ENCODE assay signal across 1 cellular context in the genomic region with DNA sequence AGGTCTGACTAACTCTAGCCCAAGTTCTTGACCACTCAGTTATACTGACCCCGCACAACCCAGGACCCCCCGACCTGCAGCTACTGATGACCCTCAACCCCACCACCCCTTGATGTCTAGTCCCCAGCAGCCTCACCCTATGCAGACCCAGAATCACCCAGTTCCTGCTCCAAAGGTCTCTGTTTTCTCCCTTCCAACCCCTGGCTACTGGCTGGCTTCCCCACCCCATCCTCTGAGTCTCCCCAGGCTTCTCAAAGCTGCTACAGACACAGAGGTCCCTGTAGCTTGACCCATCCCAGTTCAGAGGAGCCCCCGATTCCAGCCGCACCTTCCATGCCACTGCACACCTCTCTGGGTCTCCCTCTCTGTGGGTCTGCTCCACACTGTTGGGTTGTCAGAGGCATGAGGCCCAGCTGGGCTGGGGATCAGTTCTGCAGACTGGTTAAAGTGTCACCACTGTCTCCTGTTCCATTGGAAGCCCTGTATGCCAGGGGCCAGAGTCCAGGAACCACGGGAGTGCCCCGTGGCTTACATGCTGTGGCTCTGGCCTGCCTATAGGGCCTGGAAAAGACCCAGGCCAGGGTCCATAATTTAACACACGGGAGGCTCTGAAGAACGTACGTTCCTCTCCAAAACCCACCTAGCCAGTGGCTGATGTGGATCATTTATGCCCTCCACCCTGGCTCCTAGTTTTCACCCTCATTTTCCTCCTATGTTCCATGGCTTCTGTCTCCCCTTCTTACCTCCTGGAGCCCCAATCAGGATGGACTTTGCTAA.
A peak's percentile ranks its signal among the peaks of the same experiment; 100 is the strongest.
TF ChIP-seq lines count a peak whose summit lies in the region.

No MANE protein-coding gene starts in this region.

TF ChIP-seq in HepG2, 621 proteins besides CTCF, POLR2A, EP300 and RAD21 (continued from another document and continues in another):
- TF ChIP-seq PBX2 (CRISPR knock-in tag; IDR thresholded peaks at IDR 0.05) (no peak), KDM6A (CRISPR knock-in tag; IDR thresholded peaks at IDR 0.05; ENCODE audit: low read depth) (peak; percentile 78), ZIK1 (CRISPR knock-in tag; IDR thresholded peaks at IDR 0.05; ENCODE audit: borderline replicate concordance, low read depth) (no peak; the same call in 1 of the 2 replicates), ZNF75D (CRISPR knock-in tag; IDR thresholded peaks at IDR 0.05; ENCODE audit: borderline replicate concordance) (no peak), ZNF3 (CRISPR knock-in tag; IDR thresholded peaks at IDR 0.05) (no peak; the same call in 1 of the 2 replicates), FLYWCH1 (CRISPR knock-in tag; IDR thresholded peaks at IDR 0.05) (no peak), GPBP1L1 (CRISPR knock-in tag; IDR thresholded peaks at IDR 0.05) (no peak), EED (CRISPR knock-in tag; IDR thresholded peaks at IDR 0.05) (no peak), AHR (CRISPR knock-in tag; IDR thresholded peaks at IDR 0.05) (peak; percentile 90; the same call in 1 of the 2 replicates), ELF4 (CRISPR knock-in tag; IDR thresholded peaks at IDR 0.05; ENCODE audit: borderline replicate concordance) (0 out of 2 replicates have a peak, but pooled peaks have one; percentile 27), ZNF564 (CRISPR knock-in tag; IDR thresholded peaks at IDR 0.05) (peak; percentile 79; the same call in 1 of the 2 replicates), ZNF558 (CRISPR knock-in tag; IDR thresholded peaks at IDR 0.05; ENCODE audit: borderline replicate concordance) (0 out of 2 replicates have a peak, but pooled peaks have one; percentile 40), NBN (conservative IDR thresholded peaks at IDR 0.05) (no peak), SETDB1 (CRISPR knock-in tag; IDR thresholded peaks at IDR 0.05; ENCODE audit: borderline replicate concordance) (no peak), JUN (CRISPR knock-in tag; IDR thresholded peaks at IDR 0.05) (peak; percentile 59; the same call in 1 of the 2 replicates), MAZ (IDR thresholded peaks at IDR 0.05; ENCODE audit: borderline replicate concordance, low read depth, low read length) (no peak), MAZ (CRISPR knock-in tag; IDR thresholded peaks at IDR 0.05; ENCODE audit: low read depth) (peak; percentile 64), NR1H2 (CRISPR knock-in tag; IDR thresholded peaks at IDR 0.05; ENCODE audit: borderline replicate concordance, low read depth) (no peak), POGZ (CRISPR knock-in tag; IDR thresholded peaks at IDR 0.05) (peak; percentile 77), ZNF878 (CRISPR knock-in tag; IDR thresholded peaks at IDR 0.05) (peak; percentile 87), KLF9 (CRISPR knock-in tag; IDR thresholded peaks at IDR 0.05; ENCODE audit: low read depth) (0 out of 2 replicates have a peak, but pooled peaks have one; percentile 43), SIX1 (CRISPR knock-in tag; IDR thresholded peaks at IDR 0.05; ENCODE audit: borderline replicate concordance) (peak; percentile 45; the same call in 1 of the 2 replicates), TFAP4 (IDR thresholded peaks at IDR 0.05; ENCODE audit: borderline replicate concordance, low read depth) (peak; percentile 96), ZBTB40 (IDR thresholded peaks at IDR 0.05) (no peak), ZBTB40 (CRISPR knock-in tag; IDR thresholded peaks at IDR 0.05) (peak; percentile 78)
- TF ChIP-seq, protein P1, sequence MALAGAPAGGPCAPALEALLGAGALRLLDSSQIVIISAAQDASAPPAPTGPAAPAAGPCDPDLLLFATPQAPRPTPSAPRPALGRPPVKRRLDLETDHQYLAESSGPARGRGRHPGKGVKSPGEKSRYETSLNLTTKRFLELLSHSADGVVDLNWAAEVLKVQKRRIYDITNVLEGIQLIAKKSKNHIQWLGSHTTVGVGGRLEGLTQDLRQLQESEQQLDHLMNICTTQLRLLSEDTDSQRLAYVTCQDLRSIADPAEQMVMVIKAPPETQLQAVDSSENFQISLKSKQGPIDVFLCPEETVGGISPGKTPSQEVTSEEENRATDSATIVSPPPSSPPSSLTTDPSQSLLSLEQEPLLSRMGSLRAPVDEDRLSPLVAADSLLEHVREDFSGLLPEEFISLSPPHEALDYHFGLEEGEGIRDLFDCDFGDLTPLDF (CRISPR knock-in tag; IDR thresholded peaks at IDR 0.05), result peak; percentile 53; the same call in 1 of the 2 replicates
- TF ChIP-seq, protein P2, sequence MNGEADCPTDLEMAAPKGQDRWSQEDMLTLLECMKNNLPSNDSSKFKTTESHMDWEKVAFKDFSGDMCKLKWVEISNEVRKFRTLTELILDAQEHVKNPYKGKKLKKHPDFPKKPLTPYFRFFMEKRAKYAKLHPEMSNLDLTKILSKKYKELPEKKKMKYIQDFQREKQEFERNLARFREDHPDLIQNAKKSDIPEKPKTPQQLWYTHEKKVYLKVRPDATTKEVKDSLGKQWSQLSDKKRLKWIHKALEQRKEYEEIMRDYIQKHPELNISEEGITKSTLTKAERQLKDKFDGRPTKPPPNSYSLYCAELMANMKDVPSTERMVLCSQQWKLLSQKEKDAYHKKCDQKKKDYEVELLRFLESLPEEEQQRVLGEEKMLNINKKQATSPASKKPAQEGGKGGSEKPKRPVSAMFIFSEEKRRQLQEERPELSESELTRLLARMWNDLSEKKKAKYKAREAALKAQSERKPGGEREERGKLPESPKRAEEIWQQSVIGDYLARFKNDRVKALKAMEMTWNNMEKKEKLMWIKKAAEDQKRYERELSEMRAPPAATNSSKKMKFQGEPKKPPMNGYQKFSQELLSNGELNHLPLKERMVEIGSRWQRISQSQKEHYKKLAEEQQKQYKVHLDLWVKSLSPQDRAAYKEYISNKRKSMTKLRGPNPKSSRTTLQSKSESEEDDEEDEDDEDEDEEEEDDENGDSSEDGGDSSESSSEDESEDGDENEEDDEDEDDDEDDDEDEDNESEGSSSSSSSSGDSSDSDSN (CRISPR knock-in tag; IDR thresholded peaks at IDR 0.05), result peak; percentile 82
- TF ChIP-seq, protein P3, sequence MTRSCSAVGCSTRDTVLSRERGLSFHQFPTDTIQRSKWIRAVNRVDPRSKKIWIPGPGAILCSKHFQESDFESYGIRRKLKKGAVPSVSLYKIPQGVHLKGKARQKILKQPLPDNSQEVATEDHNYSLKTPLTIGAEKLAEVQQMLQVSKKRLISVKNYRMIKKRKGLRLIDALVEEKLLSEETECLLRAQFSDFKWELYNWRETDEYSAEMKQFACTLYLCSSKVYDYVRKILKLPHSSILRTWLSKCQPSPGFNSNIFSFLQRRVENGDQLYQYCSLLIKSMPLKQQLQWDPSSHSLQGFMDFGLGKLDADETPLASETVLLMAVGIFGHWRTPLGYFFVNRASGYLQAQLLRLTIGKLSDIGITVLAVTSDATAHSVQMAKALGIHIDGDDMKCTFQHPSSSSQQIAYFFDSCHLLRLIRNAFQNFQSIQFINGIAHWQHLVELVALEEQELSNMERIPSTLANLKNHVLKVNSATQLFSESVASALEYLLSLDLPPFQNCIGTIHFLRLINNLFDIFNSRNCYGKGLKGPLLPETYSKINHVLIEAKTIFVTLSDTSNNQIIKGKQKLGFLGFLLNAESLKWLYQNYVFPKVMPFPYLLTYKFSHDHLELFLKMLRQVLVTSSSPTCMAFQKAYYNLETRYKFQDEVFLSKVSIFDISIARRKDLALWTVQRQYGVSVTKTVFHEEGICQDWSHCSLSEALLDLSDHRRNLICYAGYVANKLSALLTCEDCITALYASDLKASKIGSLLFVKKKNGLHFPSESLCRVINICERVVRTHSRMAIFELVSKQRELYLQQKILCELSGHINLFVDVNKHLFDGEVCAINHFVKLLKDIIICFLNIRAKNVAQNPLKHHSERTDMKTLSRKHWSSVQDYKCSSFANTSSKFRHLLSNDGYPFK (CRISPR knock-in tag; IDR thresholded peaks at IDR 0.05; ENCODE audit: borderline replicate concordance), result peak; percentile 71; the same call in 1 of the 2 replicates
- TF ChIP-seq, protein P4, sequence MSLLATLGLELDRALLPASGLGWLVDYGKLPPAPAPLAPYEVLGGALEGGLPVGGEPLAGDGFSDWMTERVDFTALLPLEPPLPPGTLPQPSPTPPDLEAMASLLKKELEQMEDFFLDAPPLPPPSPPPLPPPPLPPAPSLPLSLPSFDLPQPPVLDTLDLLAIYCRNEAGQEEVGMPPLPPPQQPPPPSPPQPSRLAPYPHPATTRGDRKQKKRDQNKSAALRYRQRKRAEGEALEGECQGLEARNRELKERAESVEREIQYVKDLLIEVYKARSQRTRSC (CRISPR knock-in tag; IDR thresholded peaks at IDR 0.05; ENCODE audit: low read depth), result peak; percentile 92; the same call in 1 of the 2 replicates
